ENCODE assay signal across 24 cellular contexts in the genomic region with DNA sequence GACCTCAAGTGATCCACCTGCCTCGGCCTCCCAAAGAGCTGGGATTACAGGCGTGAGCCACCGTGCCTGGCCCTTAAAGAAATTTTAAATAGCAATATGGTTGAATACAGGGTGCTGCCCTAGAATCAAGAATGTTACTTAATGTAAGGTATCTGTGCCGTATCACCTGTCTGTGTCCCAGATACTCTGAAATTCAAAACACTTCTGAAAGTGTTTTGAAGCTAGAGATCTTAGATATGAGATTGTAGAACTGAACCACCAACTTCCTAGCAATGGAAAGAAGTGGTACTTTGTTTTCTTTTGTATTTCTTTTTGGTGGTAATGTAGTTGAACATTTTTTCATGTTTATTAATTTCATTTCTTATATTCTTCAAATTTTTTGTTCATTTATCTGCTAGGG. TPM values are rescaled to one million over a fixed set of nuclear protein-coding genes. Genes with fewer than 3 reads are reported as not detected.
DNase-seq lines count a peak whose midpoint lies in the region; ATAC-seq and TF ChIP-seq lines count a peak whose summit lies in the region.
"Had no signal": no experiment of that assay in that cellular context is flagged by ENCODE, and none has a peak within 500 bp of the region (broad histone marks: within the 10 kb centered on the region; RNA-seq: fewer than 3 reads in every experiment).

No MANE protein-coding gene starts in this region.

- POLR2A ChIA-PET in activated CD4-positive, alpha-beta T cell treated with anti-CD3 and anti-CD28 coated beads for 36 hours (lab: Charles Lee): no interaction called here
- POLR2A ChIA-PET in activated CD8-positive, alpha-beta T cell treated with anti-CD3 and anti-CD28 coated beads, Interleukin-2, amount 10 ng/mL, durations not matched to agents 7 days and 5 days (lab: Charles Lee): no interaction called here

- no peak for DNase-seq in activated CD4-positive, alpha-beta T cell treated with anti-CD3 and anti-CD28 coated beads for 36 hours
- DNase-seq in activated CD4-positive, alpha-beta T cell treated with anti-CD3 and anti-CD28 coated beads for 4 hours: no peak
- DNase-seq in left ventricle myocardium inferior: no peak
- no peak for DNase-seq in left ventricle myocardium superior
- no peak for DNase-seq in activated CD8-positive, alpha-beta T cell treated with anti-CD3 and anti-CD28 coated beads, Interleukin-2, amount 10 ng/mL, durations not matched to agents 7 days and 5 days
- no peak for DNase-seq in uterus
- no peak for DNase-seq in DMS 273 (lab: John Stamatoyannopoulos, UW; ENCODE audit: unreplicated experiment)
- no peak for DNase-seq in AG20443 (ENCODE audit: low spot score)
- DNase-seq: AML-193, C1 segment of cervical spinal cord, COR-L47, DND-41, GM23248, H9, HFFc6, Kasumi-1, NCI-H1417, NCI-H1694 treated with DMSO at 0.1 percent for 48 hours, NCI-H2081 treated with DMSO at 0.1 percent for 48 hours, NCI-H2171 treated with DMSO at 0.1 percent for 48 hours, NCI-H524 treated with DMSO at 0.1 percent for 48 hours had no signal

- peak overlapping the region; percentile 69 for H3K27ac ChIP-seq in left ventricle myocardium inferior (replicated peaks)
- no peak overlapping the region for H3K27ac ChIP-seq in uterus
- H3K27ac ChIP-seq: 22Rv1, GM23248, SJSA1 had no signal

- H3K27ac Mint-ChIP-seq in activated CD4-positive, alpha-beta T cell treated with anti-CD3 and anti-CD28 coated beads for 36 hours: no peak overlapping the region
- H3K27ac Mint-ChIP-seq in activated CD8-positive, alpha-beta T cell treated with anti-CD3 and anti-CD28 coated beads, Interleukin-2, amount 10 ng/mL, durations not matched to agents 7 days and 5 days: no peak overlapping the region
- H3K27ac Mint-ChIP-seq: H9, HFFc6 had no signal

- H3K27me3 ChIP-seq in left ventricle myocardium inferior (ENCODE audit: low read depth): no peaks in the 10 kb centered on the region
- H3K27me3 ChIP-seq in uterus: no peaks in the 10 kb centered on the region
- H3K27me3 ChIP-seq: SJSA1 had no signal

- H3K9me3 Mint-ChIP-seq in activated CD4-positive, alpha-beta T cell treated with anti-CD3 and anti-CD28 coated beads for 36 hours (ENCODE audit: low read depth): no peaks in the 10 kb centered on the region
- H3K9me3 Mint-ChIP-seq in activated CD8-positive, alpha-beta T cell treated with anti-CD3 and anti-CD28 coated beads, Interleukin-2, amount 10 ng/mL, durations not matched to agents 7 days and 5 days (ENCODE audit: insufficient read depth): no peaks in the 10 kb centered on the region
- H3K9me3 Mint-ChIP-seq: H9, HFFc6 had no signal

- peaks cover 6% of the 10 kb centered on the region for H3K36me3 ChIP-seq in left ventricle myocardium inferior
- no peaks in the 10 kb centered on the region for H3K36me3 ChIP-seq in uterus
- H3K36me3 ChIP-seq: SJSA1 had no signal

- TF ChIP-seq CTCF in left ventricle myocardium inferior (IDR thresholded peaks at IDR 0.05; ENCODE audit: borderline replicate concordance) (no peak), uterus (IDR thresholded peaks at IDR 0.05) (no peak)

- peaks cover 50% of the 10 kb centered on the region for H3K4me1 ChIP-seq in left ventricle myocardium inferior
- no peaks in the 10 kb centered on the region for H3K4me1 ChIP-seq in uterus
- H3K4me1 ChIP-seq: SJSA1 had no signal

- ATAC-seq in activated CD4-positive, alpha-beta T cell treated with anti-CD3 and anti-CD28 coated beads for 36 hours: peak; percentile 72
- ATAC-seq in left ventricle myocardium superior: no peak
- ATAC-seq in activated CD8-positive, alpha-beta T cell treated with anti-CD3 and anti-CD28 coated beads, Interleukin-2, amount 10 ng/mL, durations not matched to agents 7 days and 5 days: peak; percentile 55
- ATAC-seq: Right ventricle myocardium inferior had no signal

- H3K9me3 ChIP-seq in left ventricle myocardium inferior (replicated peaks): no peaks in the 10 kb centered on the region
- no peaks in the 10 kb centered on the region for H3K9me3 ChIP-seq in uterus
- H3K9me3 ChIP-seq: SJSA1 had no signal

- no peak for TF ChIP-seq POLR2A in uterus (IDR thresholded peaks at IDR 0.05)

- peaks cover 25% of the 10 kb centered on the region for H3K4me1 Mint-ChIP-seq in activated CD4-positive, alpha-beta T cell treated with anti-CD3 and anti-CD28 coated beads for 36 hours
- peaks cover 11% of the 10 kb centered on the region for H3K4me1 Mint-ChIP-seq in activated CD8-positive, alpha-beta T cell treated with anti-CD3 and anti-CD28 coated beads, Interleukin-2, amount 10 ng/mL, durations not matched to agents 7 days and 5 days (ENCODE audit: low read depth)

- H3K4me3 Mint-ChIP-seq in activated CD4-positive, alpha-beta T cell treated with anti-CD3 and anti-CD28 coated beads for 36 hours: no peak overlapping the region
- no peak overlapping the region for H3K4me3 Mint-ChIP-seq in activated CD8-positive, alpha-beta T cell treated with anti-CD3 and anti-CD28 coated beads, Interleukin-2, amount 10 ng/mL, durations not matched to agents 7 days and 5 days
- H3K4me3 Mint-ChIP-seq: H9, HFFc6 had no signal

- no peaks in the 10 kb centered on the region for H3K27me3 Mint-ChIP-seq in activated CD4-positive, alpha-beta T cell treated with anti-CD3 and anti-CD28 coated beads for 36 hours
- no peaks in the 10 kb centered on the region for H3K27me3 Mint-ChIP-seq in activated CD8-positive, alpha-beta T cell treated with anti-CD3 and anti-CD28 coated beads, Interleukin-2, amount 10 ng/mL, durations not matched to agents 7 days and 5 days (ENCODE audit: low read depth)

- no peak overlapping the region for H3K4me3 ChIP-seq in left ventricle myocardium inferior
- H3K4me3 ChIP-seq in uterus: no peak overlapping the region
- H3K4me3 ChIP-seq: GM23248, SJSA1 had no signal

- CTCF ChIA-PET in activated CD4-positive, alpha-beta T cell treated with anti-CD3 and anti-CD28 coated beads for 36 hours (lab: Charles Lee): interaction anchor here (0.6 kb wide), 1 partner anchor 13 kb away, joined by 3 read pairs; a partner anchor contains a TSS
- CTCF ChIA-PET in activated CD8-positive, alpha-beta T cell treated with anti-CD3 and anti-CD28 coated beads, Interleukin-2, amount 10 ng/mL, durations not matched to agents 7 days and 5 days (lab: Charles Lee): interaction anchor here (1.3 kb wide), 1 partner anchor 16 kb away, joined by 3 read pairs; no protein-coding TSS in a partner anchor

- intact Hi-C loops in activated CD4-positive, alpha-beta T cell treated with anti-CD3 and anti-CD28 coated beads for 36 hours (cut with DNase I, micrococcal nuclease): no loop called here
- intact Hi-C loops in left ventricle myocardium inferior (cut with micrococcal nuclease): no loop called here
- intact Hi-C loops in left ventricle myocardium superior (cut with micrococcal nuclease): no loop called here
- intact Hi-C loops in uterus (cut with DNase I; ENCODE audit: low total_unique reads): no loop called here

- peaks cover 4% of the 10 kb centered on the region for H3K36me3 Mint-ChIP-seq in activated CD4-positive, alpha-beta T cell treated with anti-CD3 and anti-CD28 coated beads for 36 hours (ENCODE audit: low read depth)
- H3K36me3 Mint-ChIP-seq in activated CD8-positive, alpha-beta T cell treated with anti-CD3 and anti-CD28 coated beads, Interleukin-2, amount 10 ng/mL, durations not matched to agents 7 days and 5 days (ENCODE audit: low read depth): peaks cover 10% of the 10 kb centered on the region

RNA-seq across cellular contexts. Expression of a gene that starts 13.0 kb away (rescaled TPM):
- 10 to 100 TPM; 32.4 to 38.0 TPM for total RNA-seq in activated CD4-positive, alpha-beta T cell treated with anti-CD3 and anti-CD28 coated beads for 36 hours
- 45.4 TPM for total RNA-seq in left ventricle myocardium inferior
- total RNA-seq in left ventricle myocardium superior: 41.1 TPM
- total RNA-seq in activated CD8-positive, alpha-beta T cell treated with anti-CD3 and anti-CD28 coated beads, Interleukin-2, amount 10 ng/mL, durations not matched to agents 7 days and 5 days: 10 to 100 TPM; 89.1 to 91.3 TPM
- total RNA-seq in uterus: 10 to 100 TPM; 35.6 to 61.5 (median 51.6) TPM
